ENCODE assay signal across 9 cellular contexts in genomic region chr3:21839592-21839991, GRCh38.
A peak's percentile ranks its signal among the peaks of the same experiment; 100 is the strongest.
DNase-seq lines count a peak whose midpoint lies in the region; ATAC-seq, FAIRE-seq and TF ChIP-seq lines count a peak whose summit lies in the region.
"Had no signal": no experiment of that assay in that cellular context is flagged by ENCODE, and none has a peak within 500 bp of the region (broad histone marks: within the 10 kb centered on the region; RNA-seq: fewer than 3 reads in every experiment).

No MANE protein-coding gene starts in this region.

- peak in 3 of 4 donors; percentile 14 to 30 (median 21) for ATAC-seq in pancreas
- ATAC-seq in HG03045 (IDR thresholded peaks at IDR 0.05; ENCODE audit: unreplicated experiment), result no peak

- DNase-seq in GM12864 (ENCODE audit: low read depth) (no peak), NCI-H226 (peak; percentile 78), epithelial cell of proximal tubule (ENCODE audit: low read depth) (peak; percentile 71), pancreas (no peak), AML-193 (lab: John Stamatoyannopoulos, UW) (no peak), NOMO-1 treated with DMSO at 0.1 percent for 48 hours (lab: John Stamatoyannopoulos, UW; ENCODE audit: unreplicated experiment) (no peak)
- DNase-seq in stimulated activated CD4-positive, alpha-beta T cell treated with anti-CD3 and anti-CD28 coated beads, Interleukin-4, amount 100 ng/mL, for 24 hours, result no peak
- DNase-seq: NCI-H526 treated with DMSO at 0.1 percent for 48 hours had no signal

- 91 to 92% methylated on average over 3 of the region's 3 CpGs for WGBS in pancreas, 2 donors

- peak; percentile 27 for TF ChIP-seq CTCF in GM12864 (IDR thresholded peaks at IDR 0.05; ENCODE audit: low read depth, low read length, missing control alignments)
- TF ChIP-seq CTCF in epithelial cell of proximal tubule (conservative IDR thresholded peaks at IDR 0.05; ENCODE audit: low read depth, low read length), result peak; percentile 73
- TF ChIP-seq CTCF in pancreas (IDR thresholded peaks at IDR 0.05), result no peak

- H3K4me3 ChIP-seq in GM12864 (ENCODE audit: low read depth, low read length) (no peak overlapping the region), epithelial cell of proximal tubule (ENCODE audit: low read depth, low read length) (no peak overlapping the region), pancreas (no peak overlapping the region)

- H3K4me1 ChIP-seq in pancreas, result no peaks in the 10 kb centered on the region

- intact Hi-C loops in pancreas (cut with DNase I), result no loop called here

- no peak overlapping the region for H3K27ac ChIP-seq in pancreas

- no peaks in the 10 kb centered on the region for H3K36me3 ChIP-seq in pancreas

- no peak for FAIRE-seq in pancreas (lab: Jason Lieb, UNC)

- H3K27me3 ChIP-seq in pancreas, result no peaks in the 10 kb centered on the region

- H3K9me3 ChIP-seq in pancreas, result no peaks in the 10 kb centered on the region

Comparison
In these comparisons a context has a peak if more than half of its experiments do, and no peak if none do; other contexts are left out.
1. DNase-seq: peak in NCI-H226 (single experiment) and epithelial cell of proximal tubule (single experiment); none in GM12864 (single experiment), pancreas (0 of 6), AML-193 (0 of 2), NOMO-1 treated with DMSO at 0.1 percent for 48 hours (single experiment) and stimulated activated CD4-positive, alpha-beta T cell treated with anti-CD3 and anti-CD28 coated beads, Interleukin-4, amount 100 ng/mL, for 24 hours (single experiment).
2. CTCF ChIP-seq: peak in GM12864 (single experiment) and epithelial cell of proximal tubule (single experiment); none in pancreas (0 of 4).